ENCODE assay signal across 22 cellular contexts in the genomic region with DNA sequence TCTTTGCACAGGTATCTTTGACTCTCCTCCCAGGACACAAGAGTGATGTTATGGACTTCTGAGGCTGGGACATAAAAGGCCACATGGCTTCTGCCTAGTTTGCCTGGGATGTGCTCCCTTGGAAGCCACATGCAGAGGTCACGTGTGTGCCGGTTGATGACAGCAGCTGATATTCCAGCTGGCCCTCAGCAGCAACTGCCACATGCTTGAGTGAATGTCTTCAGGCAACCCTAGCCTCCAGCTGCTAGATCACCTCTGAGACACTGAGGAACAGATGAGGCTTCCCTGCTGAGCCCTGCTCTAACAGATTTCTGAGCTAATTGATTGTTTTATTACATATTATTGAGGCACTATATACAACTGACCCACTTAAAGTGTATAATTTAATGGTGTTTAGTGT.
"Had no signal": no experiment of that assay in that cellular context is flagged by ENCODE, and none has a peak within 500 bp of the region (broad histone marks: within the 10 kb centered on the region; RNA-seq: fewer than 3 reads in every experiment).

No MANE protein-coding gene starts in this region.

- DNase-seq: activated CD4-positive, alpha-beta memory T cell treated with anti-CD3 and anti-CD28 coated beads for 36 hours; activated CD4-positive, alpha-beta T cell treated with anti-CD3 and anti-CD28 coated beads for 48 hours; activated naive CD4-positive, alpha-beta T cell treated with anti-CD3 and anti-CD28 coated beads, Interleukin-2, amount 10 ng/mL, durations not matched to agents 7 days and 5 days; activated T-cell treated with anti-CD3 and anti-CD28 coated beads, Interleukin-2, amount 50 U/mL, for 48 hours; amygdala; cerebellar nuclear complex; esophagus squamous epithelium; heart right ventricle; islet precursor cell; left cardiac atrium; nephron progenitor cell; nucleus accumbens; right cardiac atrium; small intestine; stimulated activated CD4-positive, alpha-beta T cell treated with anti-CD3 and anti-CD28 coated beads, Interleukin-2, amount 100 ng/mL, for 24 hours; stimulated activated naive CD8-positive, alpha-beta T cell treated with anti-CD3 and anti-CD28 coated beads, Interleukin-15, amount 100 ng/mL, for 72 hours had no signal

- FAIRE-seq: bronchial epithelial cell, small intestine, urothelium cell line had no signal

- ATAC-seq: heart right ventricle; left cardiac atrium; right cardiac atrium; stimulated activated effector memory CD8-positive, alpha-beta T cell treated with anti-CD3 and anti-CD28 coated beads, Interleukin-12 subunit alpha, Interleukin-12 subunit beta, amount 100 ng/mL, for 72 hours; stimulated activated naive CD8-positive, alpha-beta T cell treated with anti-CD3 and anti-CD28 coated beads, Interleukin-15, amount 100 ng/mL, for 72 hours had no signal

- H3K4me3 ChIP-seq: coronary artery, esophagus squamous epithelium, heart right ventricle, tibial nerve had no signal

- H3K27ac ChIP-seq: coronary artery, esophagus squamous epithelium, heart right ventricle, parathyroid adenoma, tibial nerve had no signal

- H3K4me1 ChIP-seq: esophagus squamous epithelium, heart right ventricle, parathyroid adenoma, tibial nerve had no signal

- H3K79me2 ChIP-seq: parathyroid adenoma had no signal

- H2AFZ ChIP-seq: parathyroid adenoma had no signal

- H3K9ac ChIP-seq: parathyroid adenoma had no signal

- H3K27me3 ChIP-seq: esophagus squamous epithelium, heart right ventricle, tibial nerve had no signal
